16 cellular contexts compared by ENCODE assay signal in genomic region chr9:34536685-34537084, GRCh38. TPM values are rescaled to one million over a fixed set of nuclear protein-coding genes. Genes with fewer than 3 reads are reported as not detected.
A peak's percentile ranks its signal among the peaks of the same experiment; 100 is the strongest.
DNase-seq lines count a peak whose midpoint lies in the region; ATAC-seq and TF ChIP-seq lines count a peak whose summit lies in the region.
"Had no signal": no experiment of that assay in that cellular context is flagged by ENCODE, and none has a peak within 500 bp of the region (broad histone marks: within the 10 kb centered on the region; RNA-seq: fewer than 3 reads in every experiment).

No MANE protein-coding gene starts in this region.

- no peak for TF ChIP-seq POLR2A in testis (IDR thresholded peaks at IDR 0.05)

- DNase-seq in activated T-cell treated with anti-CD3 and anti-CD28 coated beads, Interleukin-2, amount 50 U/mL, for 24 hours, result peak; percentile 6
- DNase-seq in activated T-cell treated with anti-CD3 and anti-CD28 coated beads, Interleukin-2, amount 50 U/mL, for 1 hour, result no peak
- DNase-seq in endodermal cell, result peak; percentile 36
- peak; percentile 13 for DNase-seq in testis
- no peak for DNase-seq in stimulated activated CD4-positive, alpha-beta T cell treated with anti-CD3 and anti-CD28 coated beads, Interleukin-4, amount 100 ng/mL, for 4 hours
- DNase-seq: ACHN, Calu3, DMS153, DMS79 treated with DMSO at 0.1 percent for 48 hours, EL, H7 had no signal

- H3K27me3 ChIP-seq in endodermal cell (ENCODE audit: control insufficient read depth, insufficient read depth, low read length, poor library complexity, severe bottlenecking) (peaks cover 5% of the 10 kb centered on the region), testis (no peaks in the 10 kb centered on the region)
- H3K27me3 ChIP-seq: BLaER1 treated with 17β-estradiol and CSF1 and Interleukin-3, amounts not matched to agents 10 nM and 100 nM had no signal

- no peaks in the 10 kb centered on the region for H3K4me1 Mint-ChIP-seq in activated T-cell treated with anti-CD3 and anti-CD28 coated beads, Interleukin-2, amount 50 U/mL, for 24 hours (ENCODE audit: low read depth)
- H3K4me1 Mint-ChIP-seq in endodermal cell, result peaks cover 2% of the 10 kb centered on the region

- H3K27ac ChIP-seq in HEK293 (ENCODE audit: extremely low read depth, low read depth, low read length) (no peak overlapping the region), endodermal cell (ENCODE audit: low read depth, low read length) (no peak overlapping the region), testis (no peak overlapping the region)
- H3K27ac ChIP-seq: BLaER1 treated with 17β-estradiol and CSF1 and Interleukin-3, amounts not matched to agents 10 nM and 100 nM had no signal

- TF ChIP-seq CTCF in HEK293 (tag by site-specific recombination; IDR thresholded peaks at IDR 0.05), result no peak
- no peak for TF ChIP-seq CTCF in endodermal cell (conservative IDR thresholded peaks at IDR 0.05)
- TF ChIP-seq CTCF in testis (IDR thresholded peaks at IDR 0.05), result no peak

- no peak overlapping the region for H3K4me3 Mint-ChIP-seq in activated T-cell treated with anti-CD3 and anti-CD28 coated beads, Interleukin-2, amount 50 U/mL, for 24 hours
- no peak overlapping the region for H3K4me3 Mint-ChIP-seq in endodermal cell
- H3K4me3 Mint-ChIP-seq: CD4-positive, alpha-beta T cell had no signal

- H3K36me3 ChIP-seq in HEK293 (ENCODE audit: control insufficient read depth in 2 of 2, insufficient read depth in 1 of 2, low read length in 2 of 2) (no peaks in the 10 kb centered on the region), endodermal cell (ENCODE audit: control insufficient read depth, insufficient read depth, low read length) (no peaks in the 10 kb centered on the region), testis (ENCODE audit: low read depth, missing control alignments) (no peaks in the 10 kb centered on the region)
- H3K36me3 ChIP-seq: BLaER1 treated with 17β-estradiol and CSF1 and Interleukin-3, amounts not matched to agents 10 nM and 100 nM had no signal

- H3K9me3 Mint-ChIP-seq in activated T-cell treated with anti-CD3 and anti-CD28 coated beads, Interleukin-2, amount 50 U/mL, for 24 hours, result no peaks in the 10 kb centered on the region
- peaks cover 21% of the 10 kb centered on the region for H3K9me3 Mint-ChIP-seq in endodermal cell
- H3K9me3 Mint-ChIP-seq: CD4-positive, alpha-beta T cell had no signal

- no peaks in the 10 kb centered on the region for H3K9me3 ChIP-seq in HEK293 (ENCODE audit: control insufficient read depth, insufficient read depth, low read depth, low read length)
- peaks cover 4% of the 10 kb centered on the region for H3K9me3 ChIP-seq in endodermal cell (ENCODE audit: control insufficient read depth, low read length)
- no peaks in the 10 kb centered on the region for H3K9me3 ChIP-seq in testis

- H3K4me1 ChIP-seq in HEK293 (ENCODE audit: control insufficient read depth, insufficient read depth, low read length) (no peaks in the 10 kb centered on the region), endodermal cell (ENCODE audit: control insufficient read depth, insufficient read depth, low read length) (no peaks in the 10 kb centered on the region), testis (no peaks in the 10 kb centered on the region)

- POLR2A ChIA-PET in HEK293 (lab: Yijun Ruan, JAX), result no interaction called here

- no peak overlapping the region for H3K27ac Mint-ChIP-seq in activated T-cell treated with anti-CD3 and anti-CD28 coated beads, Interleukin-2, amount 50 U/mL, for 24 hours
- H3K27ac Mint-ChIP-seq in endodermal cell, result no peak overlapping the region
- H3K27ac Mint-ChIP-seq: CD4-positive, alpha-beta T cell had no signal

- no peaks in the 10 kb centered on the region for H3K36me3 Mint-ChIP-seq in activated T-cell treated with anti-CD3 and anti-CD28 coated beads, Interleukin-2, amount 50 U/mL, for 24 hours (ENCODE audit: low read depth)
- no peaks in the 10 kb centered on the region for H3K36me3 Mint-ChIP-seq in endodermal cell (ENCODE audit: low read depth)

- H3K4me3 ChIP-seq in HEK293 (ENCODE audit: low read depth, low read length) (no peak overlapping the region), endodermal cell (ENCODE audit: low read length) (no peak overlapping the region), testis (no peak overlapping the region)
- H3K4me3 ChIP-seq: BLaER1 treated with 17β-estradiol and CSF1 and Interleukin-3, amounts not matched to agents 10 nM and 100 nM had no signal

- 67 to 74% methylated on average over 5 to 7 of the region's 7 CpGs for WGBS in endodermal cell (ENCODE audit: insufficient coverage in 1 of 2, insufficient read length in 1 of 2), 2 experiments
- WGBS in testis, 2 donors, result 65 to 68% methylated on average over 7 of the region's 7 CpGs

- CTCF ChIA-PET in HEK293 (lab: Yijun Ruan, JAX), result interaction anchor here (0.6 to 3.1 kb wide), 7 partner anchors 11 to 1310 kb away, joined by 3 to 14 read pairs (median 6); no protein-coding TSS in a partner anchor

- H3K27me3 Mint-ChIP-seq in activated T-cell treated with anti-CD3 and anti-CD28 coated beads, Interleukin-2, amount 50 U/mL, for 24 hours, result peaks cover 43% of the 10 kb centered on the region
- peaks cover 26% of the 10 kb centered on the region for H3K27me3 Mint-ChIP-seq in endodermal cell (ENCODE audit: insufficient read depth)

- no peak for ATAC-seq in GM18909 (IDR thresholded peaks at IDR 0.05; ENCODE audit: poor library complexity, unreplicated experiment)

- intact Hi-C loops in testis (cut with DNase I; ENCODE audit: low total_unique reads), result no loop called here

- H3K9ac ChIP-seq in endodermal cell (ENCODE audit: extremely low read depth, low read length, poor library complexity, severe bottlenecking), result no peak overlapping the region
- H3K9ac ChIP-seq: BLaER1 treated with 17β-estradiol and CSF1 and Interleukin-3, amounts not matched to agents 10 nM and 100 nM had no signal

TF ChIP-seq in HEK293, 187 proteins besides CTCF, POLR2A, EP300 and RAD21:
- peak; percentile 60 for TF ChIP-seq SCRT2 (tag by site-specific recombination; IDR thresholded peaks at IDR 0.05)
- TF ChIP-seq ZNF112 (tag by site-specific recombination; IDR thresholded peaks at IDR 0.05), result no peak

RNA-seq across cellular contexts. Expression of gene ENHO, which starts 13.9 kb away (rescaled TPM):
- 10 to 100 TPM in 1 of 2 donors, 1 to 10 TPM in 1; 7.1 to 14.5 TPM for total RNA-seq in endodermal cell
- polyA plus RNA-seq in endodermal cell (2013, experiment 1 of 2), result 19.4 TPM
- polyA plus RNA-seq in endodermal cell (2013, experiment 2 of 2), result 17.3 TPM
- 10 to 100 TPM; 24.7 to 31.2 TPM for total RNA-seq in testis
- 25.7 TPM for polyA plus RNA-seq in testis (ENCODE audit: insufficient read depth, low read depth, low replicate concordance)
- total RNA-seq: Calu3 had no signal

RNA-seq across cellular contexts. Expression of gene CNTFR, which starts 52.8 kb away (rescaled TPM):
- total RNA-seq in endodermal cell (1 to 10 TPM in 1 of 2 donors, under 1 TPM in 1; 0.53 to 1.6 TPM), testis (10 to 100 TPM; 16.0 TPM)
- 187 TPM for polyA plus RNA-seq in endodermal cell (2013, experiment 1 of 2)
- polyA plus RNA-seq in endodermal cell (2013, experiment 2 of 2), result 167 TPM
- polyA plus RNA-seq in testis (ENCODE audit: insufficient read depth, low read depth, low replicate concordance), result 11.8 TPM
- total RNA-seq: A172; Calu3; CD4-positive, alpha-beta T cell had no signal

Comparison
In these comparisons a context has a peak if more than half of its experiments do, and no peak if none do; other contexts are left out.
1. DNase-seq: peak in activated T-cell treated with anti-CD3 and anti-CD28 coated beads, Interleukin-2, amount 50 U/mL, for 24 hours (single experiment), endodermal cell (single experiment) and testis (single experiment); none in activated T-cell treated with anti-CD3 and anti-CD28 coated beads, Interleukin-2, amount 50 U/mL, for 1 hour (single experiment) and stimulated activated CD4-positive, alpha-beta T cell treated with anti-CD3 and anti-CD28 coated beads, Interleukin-4, amount 100 ng/mL, for 4 hours (0 of 2).
2. RNA of gene CNTFR, which starts 52.8 kb away (total RNA-seq): 16.0 TPM in testis; 0.53 to 1.6 TPM in endodermal cell; every median in the first group is over 4 times any median in the second.